Comparison of ENCODE assay signal across 8 cellular contexts in the genomic region with DNA sequence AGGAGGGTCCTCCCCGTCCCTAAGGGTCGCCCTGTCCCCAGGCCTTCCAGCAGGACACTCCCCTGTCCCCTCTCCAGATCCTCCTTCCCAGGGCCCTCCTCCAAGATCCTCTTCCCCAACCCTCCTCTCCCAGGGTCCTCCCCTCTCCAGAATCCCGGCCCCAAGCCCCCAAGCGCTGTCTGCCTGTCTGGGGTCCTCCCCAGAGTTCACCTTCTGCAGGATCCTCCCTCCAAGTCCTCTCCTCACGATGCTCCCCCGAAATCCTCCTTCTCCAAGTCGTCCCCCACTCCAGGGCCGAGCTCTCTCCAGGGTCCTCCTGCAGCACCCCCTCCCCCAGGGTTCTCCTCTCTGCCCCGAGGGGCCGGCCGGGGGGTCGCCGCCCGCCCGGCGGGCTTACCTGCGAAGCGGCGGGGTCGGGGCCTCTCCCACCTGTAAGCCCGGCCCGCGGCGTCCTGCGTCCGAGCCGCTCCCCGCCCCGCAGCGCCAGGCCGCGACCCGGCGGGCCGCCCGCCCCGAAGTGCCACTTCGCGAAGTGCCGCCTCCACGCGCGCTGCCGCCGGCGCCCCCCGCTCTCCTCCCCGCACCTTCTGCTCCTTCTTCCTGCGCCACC. TPM values are rescaled to one million over a fixed set of nuclear protein-coding genes. Genes with fewer than 3 reads are reported as not detected.
DNase-seq lines count a peak whose midpoint lies in the region; ATAC-seq and TF ChIP-seq lines count a peak whose summit lies in the region.

No MANE protein-coding gene starts in this region.

- ATAC-seq in CD4-positive, alpha-beta T cell (ENCODE audit: poor library complexity), result no peak
- ATAC-seq in HG02759 (IDR thresholded peaks at IDR 0.05; ENCODE audit: unreplicated experiment) (peak; percentile 18), GM18517 (IDR thresholded peaks at IDR 0.05; ENCODE audit: unreplicated experiment) (no peak)
- peak; percentile 21 for ATAC-seq in activated naive CD8-positive, alpha-beta T cell treated with anti-CD3 and anti-CD28 coated beads, Interleukin-2, amount 10 ng/mL, durations not matched to agents 7 days and 5 days (ENCODE audit: low read depth)
- ATAC-seq in stimulated activated naive CD8-positive, alpha-beta T cell treated with anti-CD3 and anti-CD28 coated beads, Interleukin-15, amount 100 ng/mL, for 72 hours, result peak; percentile 32

- intact Hi-C loops in CD4-positive, alpha-beta T cell (cut with DNase I, micrococcal nuclease), result loop anchor here in 1 of 2 experiments (2.0 to 5.0 kb wide), 3 partner anchors 43 to 208 kb away; a partner anchor contains a TSS

- H3K27me3 Mint-ChIP-seq in CD4-positive, alpha-beta T cell, result peaks cover 7% of the 10 kb centered on the region
- peaks cover 29% of the 10 kb centered on the region for H3K27me3 Mint-ChIP-seq in activated naive CD8-positive, alpha-beta T cell treated with anti-CD3 and anti-CD28 coated beads, Interleukin-2, amount 10 ng/mL, durations not matched to agents 7 days and 5 days
- H3K27me3 Mint-ChIP-seq in stimulated activated naive CD8-positive, alpha-beta T cell treated with anti-CD3 and anti-CD28 coated beads, Interleukin-15, amount 100 ng/mL, for 72 hours, result peaks cover 56% of the 10 kb centered on the region

- H3K9me3 ChIP-seq in CD4-positive, alpha-beta T cell (ENCODE audit: control insufficient read depth, low read length), result no peaks in the 10 kb centered on the region
- H3K9me3 ChIP-seq in iPS-20b (ENCODE audit: insufficient read depth, low read depth, low read length), result no peaks in the 10 kb centered on the region

- no peaks in the 10 kb centered on the region; the same call in 1 of the 2 replicates for H3K4me1 ChIP-seq in iPS-20b (ENCODE audit: insufficient read depth, low read length)

- peaks cover 28% of the 10 kb centered on the region for H3K4me1 Mint-ChIP-seq in CD4-positive, alpha-beta T cell (ENCODE audit: low read depth)
- no peaks in the 10 kb centered on the region for H3K4me1 Mint-ChIP-seq in activated naive CD8-positive, alpha-beta T cell treated with anti-CD3 and anti-CD28 coated beads, Interleukin-2, amount 10 ng/mL, durations not matched to agents 7 days and 5 days
- peaks cover 42% of the 10 kb centered on the region for H3K4me1 Mint-ChIP-seq in stimulated activated naive CD8-positive, alpha-beta T cell treated with anti-CD3 and anti-CD28 coated beads, Interleukin-15, amount 100 ng/mL, for 72 hours

- no peaks in the 10 kb centered on the region for H3K36me3 ChIP-seq in iPS-20b (ENCODE audit: insufficient read depth, low read depth, low read length)

- CTCF ChIA-PET in CD4-positive, alpha-beta T cell (lab: Charles Lee), result interaction anchor here (1.6 kb wide), 1 partner anchor 67 kb away, joined by 7 read pairs; no protein-coding TSS in a partner anchor

- peak overlapping the region; percentile 51 for H3K27ac Mint-ChIP-seq in CD4-positive, alpha-beta T cell
- H3K27ac Mint-ChIP-seq in activated naive CD8-positive, alpha-beta T cell treated with anti-CD3 and anti-CD28 coated beads, Interleukin-2, amount 10 ng/mL, durations not matched to agents 7 days and 5 days, result no peak overlapping the region
- H3K27ac Mint-ChIP-seq in stimulated activated naive CD8-positive, alpha-beta T cell treated with anti-CD3 and anti-CD28 coated beads, Interleukin-15, amount 100 ng/mL, for 72 hours, result peak overlapping the region in 1 of 2 donors; percentile 75

- H3K27ac ChIP-seq in CD4-positive, alpha-beta T cell (ENCODE audit: low read depth, low read length), result no peak overlapping the region
- H3K27ac ChIP-seq in iPS-20b (ENCODE audit: low read length), result no peak overlapping the region

- H3K9me3 Mint-ChIP-seq in CD4-positive, alpha-beta T cell, result no peaks in the 10 kb centered on the region
- no peaks in the 10 kb centered on the region for H3K9me3 Mint-ChIP-seq in activated naive CD8-positive, alpha-beta T cell treated with anti-CD3 and anti-CD28 coated beads, Interleukin-2, amount 10 ng/mL, durations not matched to agents 7 days and 5 days
- H3K9me3 Mint-ChIP-seq in stimulated activated naive CD8-positive, alpha-beta T cell treated with anti-CD3 and anti-CD28 coated beads, Interleukin-15, amount 100 ng/mL, for 72 hours, result no peaks in the 10 kb centered on the region

- TF ChIP-seq CTCF in CD4-positive, alpha-beta T cell (IDR thresholded peaks at IDR 0.05), result no peak

- H3K9ac ChIP-seq in iPS-20b (ENCODE audit: low read depth, low read length), result peak overlapping the region; percentile 56; the same call in 1 of the 2 replicates

- H3K4me3 ChIP-seq in iPS-20b (ENCODE audit: low read length), result peak overlapping the region; percentile 69

- H3K4me3 Mint-ChIP-seq in CD4-positive, alpha-beta T cell, result peak overlapping the region; percentile 88
- H3K4me3 Mint-ChIP-seq in activated naive CD8-positive, alpha-beta T cell treated with anti-CD3 and anti-CD28 coated beads, Interleukin-2, amount 10 ng/mL, durations not matched to agents 7 days and 5 days, result peak overlapping the region; percentile 49
- peak overlapping the region; percentile 74 to 79 for H3K4me3 Mint-ChIP-seq in stimulated activated naive CD8-positive, alpha-beta T cell treated with anti-CD3 and anti-CD28 coated beads, Interleukin-15, amount 100 ng/mL, for 72 hours

- no peak for DNase-seq in CD4-positive, alpha-beta T cell
- no peak for DNase-seq in activated naive CD8-positive, alpha-beta T cell treated with anti-CD3 and anti-CD28 coated beads, Interleukin-2, amount 10 ng/mL, durations not matched to agents 7 days and 5 days
- no peak for DNase-seq in stimulated activated naive CD8-positive, alpha-beta T cell treated with anti-CD3 and anti-CD28 coated beads, Interleukin-15, amount 100 ng/mL, for 72 hours
- DNase-seq in NCI-H2081 (lab: John Stamatoyannopoulos, UW) (no peak), NCI-H2107 (lab: John Stamatoyannopoulos, UW) (no peak)

- POLR2A ChIA-PET in CD4-positive, alpha-beta T cell (lab: Charles Lee), result interaction anchor here (1.3 to 1.9 kb wide), 3 partner anchors 11 to 205 kb away, joined by 4 to 7 read pairs (median 6); a partner anchor contains a TSS
- POLR2A ChIA-PET in activated naive CD8-positive, alpha-beta T cell treated with anti-CD3 and anti-CD28 coated beads, Interleukin-2, amount 10 ng/mL, durations not matched to agents 7 days and 5 days (lab: Charles Lee), result interaction anchor here (1.5 to 2.0 kb wide), 2 partner anchors 16 to 189 kb away, joined by 3 to 9 read pairs; a partner anchor contains a TSS

- H3K27me3 ChIP-seq in CD4-positive, alpha-beta T cell (ENCODE audit: control insufficient read depth, insufficient read depth, low read length), result no peaks in the 10 kb centered on the region
- peaks cover 31% of the 10 kb centered on the region for H3K27me3 ChIP-seq in iPS-20b (ENCODE audit: insufficient read depth, low read length)

- peaks cover 4% of the 10 kb centered on the region for H3K36me3 Mint-ChIP-seq in CD4-positive, alpha-beta T cell (ENCODE audit: low read depth)
- no peaks in the 10 kb centered on the region for H3K36me3 Mint-ChIP-seq in activated naive CD8-positive, alpha-beta T cell treated with anti-CD3 and anti-CD28 coated beads, Interleukin-2, amount 10 ng/mL, durations not matched to agents 7 days and 5 days

RNA-seq across cellular contexts. Expression of a gene that starts 0.7 kb away (rescaled TPM):
- 1 to 10 TPM; 4.2 to 4.9 TPM for total RNA-seq in CD4-positive, alpha-beta T cell
- 1 to 10 TPM; 7.4 to 7.5 TPM for total RNA-seq in activated naive CD8-positive, alpha-beta T cell treated with anti-CD3 and anti-CD28 coated beads, Interleukin-2, amount 10 ng/mL, durations not matched to agents 7 days and 5 days

RNA-seq across cellular contexts. Expression of a gene that starts 42.6 kb away (rescaled TPM):
- 10 to 100 TPM; 11.5 to 13.3 TPM for total RNA-seq in CD4-positive, alpha-beta T cell
- 10 to 100 TPM; 32.5 to 33.0 TPM for total RNA-seq in activated naive CD8-positive, alpha-beta T cell treated with anti-CD3 and anti-CD28 coated beads, Interleukin-2, amount 10 ng/mL, durations not matched to agents 7 days and 5 days

Comparison
In these comparisons a context has a peak if more than half of its experiments do, and no peak if none do; other contexts are left out.
1. ATAC-seq: peak in HG02759 (single experiment), activated naive CD8-positive, alpha-beta T cell treated with anti-CD3 and anti-CD28 coated beads, Interleukin-2, amount 10 ng/mL, durations not matched to agents 7 days and 5 days (single experiment) and stimulated activated naive CD8-positive, alpha-beta T cell treated with anti-CD3 and anti-CD28 coated beads, Interleukin-15, amount 100 ng/mL, for 72 hours (single experiment); none in CD4-positive, alpha-beta T cell (single experiment) and GM18517 (single experiment).
2. Peak in every context shown above with its lines, with median percentiles within 50 percentile points of each other: H3K4me3 Mint-ChIP-seq.